In the genomic region with DNA sequence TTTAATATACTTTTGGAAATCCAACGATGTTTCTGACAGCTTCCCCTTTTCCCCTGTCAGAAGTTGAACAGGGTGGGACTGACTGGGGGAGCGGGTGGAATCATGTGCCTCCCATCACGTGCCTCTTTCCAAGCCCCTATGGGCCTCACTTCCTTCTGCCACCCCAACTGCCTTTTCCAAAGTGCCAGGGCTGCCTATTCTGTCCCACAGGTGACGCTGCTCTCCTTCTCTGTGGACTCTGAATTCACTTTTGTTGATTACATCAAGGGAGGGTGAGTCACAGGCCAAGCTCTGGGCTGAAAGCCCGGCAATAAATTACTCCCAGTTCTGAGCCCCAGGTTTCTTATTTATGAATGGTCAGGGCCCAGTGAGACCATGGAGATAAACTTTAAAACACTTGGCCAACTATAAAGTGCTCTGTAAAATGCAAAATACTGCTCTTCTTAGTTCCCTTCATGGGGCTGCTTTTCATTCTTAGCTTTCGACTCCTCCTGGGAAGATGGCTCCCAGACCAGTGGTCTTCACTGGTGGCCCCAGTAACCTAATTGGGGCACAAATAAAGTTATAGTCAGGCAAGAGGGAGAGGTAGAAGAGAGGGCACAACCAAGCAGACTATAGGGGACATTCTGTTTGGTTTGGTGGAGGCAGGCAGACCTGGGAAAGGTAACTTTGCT, we compare ENCODE assay signal across 1 cellular context.
TF ChIP-seq lines count a peak whose summit lies in the region.

No MANE protein-coding gene starts in this region.

TF ChIP-seq in HCT116, 20 proteins besides CTCF, POLR2A, EP300 and RAD21 (continued from another document):
- TF ChIP-seq, protein P1, sequence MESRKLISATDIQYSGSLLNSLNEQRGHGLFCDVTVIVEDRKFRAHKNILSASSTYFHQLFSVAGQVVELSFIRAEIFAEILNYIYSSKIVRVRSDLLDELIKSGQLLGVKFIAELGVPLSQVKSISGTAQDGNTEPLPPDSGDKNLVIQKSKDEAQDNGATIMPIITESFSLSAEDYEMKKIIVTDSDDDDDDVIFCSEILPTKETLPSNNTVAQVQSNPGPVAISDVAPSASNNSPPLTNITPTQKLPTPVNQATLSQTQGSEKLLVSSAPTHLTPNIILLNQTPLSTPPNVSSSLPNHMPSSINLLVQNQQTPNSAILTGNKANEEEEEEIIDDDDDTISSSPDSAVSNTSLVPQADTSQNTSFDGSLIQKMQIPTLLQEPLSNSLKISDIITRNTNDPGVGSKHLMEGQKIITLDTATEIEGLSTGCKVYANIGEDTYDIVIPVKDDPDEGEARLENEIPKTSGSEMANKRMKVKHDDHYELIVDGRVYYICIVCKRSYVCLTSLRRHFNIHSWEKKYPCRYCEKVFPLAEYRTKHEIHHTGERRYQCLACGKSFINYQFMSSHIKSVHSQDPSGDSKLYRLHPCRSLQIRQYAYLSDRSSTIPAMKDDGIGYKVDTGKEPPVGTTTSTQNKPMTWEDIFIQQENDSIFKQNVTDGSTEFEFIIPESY (IDR thresholded peaks at IDR 0.05; ENCODE audit: extremely low read depth, insufficient replicate concordance, low read length) = no peak
- TF ChIP-seq, protein P2, sequence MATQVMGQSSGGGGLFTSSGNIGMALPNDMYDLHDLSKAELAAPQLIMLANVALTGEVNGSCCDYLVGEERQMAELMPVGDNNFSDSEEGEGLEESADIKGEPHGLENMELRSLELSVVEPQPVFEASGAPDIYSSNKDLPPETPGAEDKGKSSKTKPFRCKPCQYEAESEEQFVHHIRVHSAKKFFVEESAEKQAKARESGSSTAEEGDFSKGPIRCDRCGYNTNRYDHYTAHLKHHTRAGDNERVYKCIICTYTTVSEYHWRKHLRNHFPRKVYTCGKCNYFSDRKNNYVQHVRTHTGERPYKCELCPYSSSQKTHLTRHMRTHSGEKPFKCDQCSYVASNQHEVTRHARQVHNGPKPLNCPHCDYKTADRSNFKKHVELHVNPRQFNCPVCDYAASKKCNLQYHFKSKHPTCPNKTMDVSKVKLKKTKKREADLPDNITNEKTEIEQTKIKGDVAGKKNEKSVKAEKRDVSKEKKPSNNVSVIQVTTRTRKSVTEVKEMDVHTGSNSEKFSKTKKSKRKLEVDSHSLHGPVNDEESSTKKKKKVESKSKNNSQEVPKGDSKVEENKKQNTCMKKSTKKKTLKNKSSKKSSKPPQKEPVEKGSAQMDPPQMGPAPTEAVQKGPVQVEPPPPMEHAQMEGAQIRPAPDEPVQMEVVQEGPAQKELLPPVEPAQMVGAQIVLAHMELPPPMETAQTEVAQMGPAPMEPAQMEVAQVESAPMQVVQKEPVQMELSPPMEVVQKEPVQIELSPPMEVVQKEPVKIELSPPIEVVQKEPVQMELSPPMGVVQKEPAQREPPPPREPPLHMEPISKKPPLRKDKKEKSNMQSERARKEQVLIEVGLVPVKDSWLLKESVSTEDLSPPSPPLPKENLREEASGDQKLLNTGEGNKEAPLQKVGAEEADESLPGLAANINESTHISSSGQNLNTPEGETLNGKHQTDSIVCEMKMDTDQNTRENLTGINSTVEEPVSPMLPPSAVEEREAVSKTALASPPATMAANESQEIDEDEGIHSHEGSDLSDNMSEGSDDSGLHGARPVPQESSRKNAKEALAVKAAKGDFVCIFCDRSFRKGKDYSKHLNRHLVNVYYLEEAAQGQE (IDR thresholded peaks at IDR 0.05; ENCODE audit: low read depth) = no peak
- TF ChIP-seq ZNF274 (IDR thresholded peaks at IDR 0.05; ENCODE audit: low read depth, low read length) (no peak), EGR1 (IDR thresholded peaks at IDR 0.05; ENCODE audit: low read depth) (no peak), CBX3 (IDR thresholded peaks at IDR 0.05; ENCODE audit: low read depth) (peak; percentile 76; the same call in 1 of the 2 replicates), SRF (IDR thresholded peaks at IDR 0.05; ENCODE audit: low read depth) (peak; percentile 63), JUND (IDR thresholded peaks at IDR 0.05) (peak; percentile 75), SIN3A (IDR thresholded peaks at IDR 0.05; ENCODE audit: low read depth) (no peak), TCF7L2 (IDR thresholded peaks at IDR 0.05; ENCODE audit: borderline replicate concordance, extremely low read depth, insufficient read depth, insufficient read length) (no peak), CEBPB (IDR thresholded peaks at IDR 0.05; ENCODE audit: low read depth) (peak; percentile 86), SP1 (IDR thresholded peaks at IDR 0.05; ENCODE audit: low read depth) (peak; percentile 39)
- TF ChIP-seq, protein P3, sequence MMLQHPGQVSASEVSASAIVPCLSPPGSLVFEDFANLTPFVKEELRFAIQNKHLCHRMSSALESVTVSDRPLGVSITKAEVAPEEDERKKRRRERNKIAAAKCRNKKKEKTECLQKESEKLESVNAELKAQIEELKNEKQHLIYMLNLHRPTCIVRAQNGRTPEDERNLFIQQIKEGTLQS (IDR thresholded peaks at IDR 0.05) = no peak
